8 cellular contexts compared by ENCODE assay signal in the genomic region with DNA sequence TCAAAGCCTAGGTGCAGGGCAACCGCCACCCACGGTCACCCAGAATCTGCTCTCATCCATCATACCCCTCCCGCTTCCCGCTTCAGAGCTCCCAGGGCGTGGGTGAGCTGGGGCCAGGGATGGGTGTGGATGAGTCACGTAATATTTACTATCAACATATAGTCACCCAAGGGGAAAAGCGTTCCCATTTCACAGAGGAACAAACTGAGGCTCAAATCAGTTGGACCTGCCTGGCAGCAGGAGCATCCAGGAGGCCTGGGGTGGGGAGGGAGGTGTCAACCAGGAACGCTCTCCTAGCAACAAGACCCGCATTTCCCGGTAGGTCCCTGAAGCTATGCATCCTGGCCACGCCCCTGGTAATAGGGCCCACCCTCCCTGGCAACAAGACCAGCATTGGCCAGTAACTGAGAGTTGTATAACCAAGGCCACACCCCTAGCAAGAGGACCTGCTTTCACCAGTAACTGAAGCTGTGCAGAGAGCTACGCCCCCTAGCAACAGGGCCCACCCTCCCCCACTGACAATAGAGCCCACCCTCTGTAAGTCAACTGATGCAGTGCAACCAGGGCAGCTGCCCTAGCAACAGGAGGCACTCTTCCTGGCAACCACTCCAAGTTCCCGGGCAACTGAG. TPM values are rescaled to one million over a fixed set of nuclear protein-coding genes. Genes with fewer than 3 reads are reported as not detected.
DNase-seq lines count a peak whose midpoint lies in the region; ATAC-seq and TF ChIP-seq lines count a peak whose summit lies in the region.

No MANE protein-coding gene starts in this region.

- H3K9me3 ChIP-seq in A673 (ENCODE audit: low read depth, low read length, poor library complexity, severe bottlenecking) = no peaks in the 10 kb centered on the region

- POLR2A ChIA-PET in A673 (lab: Charles Lee; ENCODE audit: low non-redundant PET) = no interaction called here
- POLR2A ChIA-PET in activated CD8-positive, alpha-beta T cell treated with anti-CD3 and anti-CD28 coated beads for 36 hours (lab: Charles Lee) = interaction anchor here (1.0 to 1.4 kb wide), 3 partner anchors 14 to 143 kb away, joined by 3 to 5 read pairs (median 3); partner anchors contain the start of gene TRMT2A

- CTCF ChIA-PET in A673 (lab: Charles Lee) = no interaction called here
- CTCF ChIA-PET in activated CD8-positive, alpha-beta T cell treated with anti-CD3 and anti-CD28 coated beads for 36 hours (lab: Charles Lee) = interaction anchor here (6.7 kb wide), 1 partner anchor 39 kb away, joined by 75 read pairs; no protein-coding TSS in a partner anchor

- no peaks in the 10 kb centered on the region for H3K36me3 Mint-ChIP-seq in activated CD8-positive, alpha-beta T cell treated with anti-CD3 and anti-CD28 coated beads for 36 hours (ENCODE audit: low read depth)
- peaks cover 0 to 4% (median 4%) of the 10 kb centered on the region in 3 donors for H3K36me3 Mint-ChIP-seq in immature natural killer cell
- no peaks in the 10 kb centered on the region for H3K36me3 Mint-ChIP-seq in T-helper 2 cell treated with Interferon-gamma antibody and Interleukin-4, amounts not matched to agents 5 μg/mL and 100 μg/mL, for 36 hours (ENCODE audit: low read depth)

- H3K4me3 Mint-ChIP-seq in activated CD8-positive, alpha-beta T cell treated with anti-CD3 and anti-CD28 coated beads for 36 hours = no peak overlapping the region
- peak overlapping the region; percentile 68 to 86 (median 80) for H3K4me3 Mint-ChIP-seq in immature natural killer cell
- H3K4me3 Mint-ChIP-seq in T-helper 2 cell treated with Interferon-gamma antibody and Interleukin-4, amounts not matched to agents 5 μg/mL and 100 μg/mL, for 36 hours = no peak overlapping the region

- peak overlapping the region; percentile 56 for H3K27ac ChIP-seq in A673 (ENCODE audit: low read depth, low read length, poor library complexity, severe bottlenecking)

- no peaks in the 10 kb centered on the region for H3K27me3 ChIP-seq in A673 (replicated peaks; ENCODE audit: insufficient read depth, low read depth, low read length, poor library complexity)

- H3K27me3 Mint-ChIP-seq in activated CD8-positive, alpha-beta T cell treated with anti-CD3 and anti-CD28 coated beads for 36 hours = no peaks in the 10 kb centered on the region
- H3K27me3 Mint-ChIP-seq in immature natural killer cell (ENCODE audit: low read depth in 3 of 3) = peaks cover 2 to 14% (median 2%) of the 10 kb centered on the region in 3 donors
- no peaks in the 10 kb centered on the region for H3K27me3 Mint-ChIP-seq in T-helper 2 cell treated with Interferon-gamma antibody and Interleukin-4, amounts not matched to agents 5 μg/mL and 100 μg/mL, for 36 hours (ENCODE audit: low read depth)

- H3K36me3 ChIP-seq in A673 (ENCODE audit: insufficient read depth, low read length, poor library complexity, severe bottlenecking) = peaks cover 2% of the 10 kb centered on the region

- peaks cover 17% of the 10 kb centered on the region for H3K4me1 Mint-ChIP-seq in activated CD8-positive, alpha-beta T cell treated with anti-CD3 and anti-CD28 coated beads for 36 hours (ENCODE audit: low read depth)
- peaks cover 51 to 54% of the 10 kb centered on the region in 2 donors for H3K4me1 Mint-ChIP-seq in immature natural killer cell
- H3K4me1 Mint-ChIP-seq in T-helper 2 cell treated with Interferon-gamma antibody and Interleukin-4, amounts not matched to agents 5 μg/mL and 100 μg/mL, for 36 hours (ENCODE audit: low read depth) = peaks cover 7% of the 10 kb centered on the region

- H3K4me3 ChIP-seq in A673 (ENCODE audit: low read depth, low read length, poor library complexity, severe bottlenecking) = no peak overlapping the region

- intact Hi-C loops in A673 (cut with micrococcal nuclease; ENCODE audit: unreplicated experiment) = loop anchor here (5.0 to 10.0 kb wide), 3 partner anchors 110 to 320 kb away; partner anchors contain the start of gene DGCR8
- intact Hi-C loops in activated CD8-positive, alpha-beta T cell treated with anti-CD3 and anti-CD28 coated beads for 36 hours (cut with micrococcal nuclease) = loop anchor here (5.0 kb wide), 2 partner anchors 53 to 153 kb away; no protein-coding TSS in a partner anchor

- no peak for TF ChIP-seq CTCF in A673 (conservative IDR thresholded peaks at IDR 0.05; ENCODE audit: low read depth, low read length)
- TF ChIP-seq CTCF in activated CD8-positive, alpha-beta T cell treated with anti-CD3 and anti-CD28 coated beads for 36 hours (IDR thresholded peaks at IDR 0.05) = no peak

- H3K27ac Mint-ChIP-seq in activated CD8-positive, alpha-beta T cell treated with anti-CD3 and anti-CD28 coated beads for 36 hours = no peak overlapping the region
- H3K27ac Mint-ChIP-seq in immature natural killer cell = peak overlapping the region; percentile 71 to 97 (median 88)
- no peak overlapping the region for H3K27ac Mint-ChIP-seq in T-helper 2 cell treated with Interferon-gamma antibody and Interleukin-4, amounts not matched to agents 5 μg/mL and 100 μg/mL, for 36 hours

- no TSS peak for BruUV-seq in A673 (replicated peaks; lab: Mats Ljungman, UMichigan)

- peaks cover 16% of the 10 kb centered on the region for H3K4me1 ChIP-seq in A673 (ENCODE audit: insufficient read depth, low read length, poor library complexity, severe bottlenecking)

- H3K9me3 Mint-ChIP-seq in activated CD8-positive, alpha-beta T cell treated with anti-CD3 and anti-CD28 coated beads for 36 hours = no peaks in the 10 kb centered on the region
- no peaks in the 10 kb centered on the region for H3K9me3 Mint-ChIP-seq in immature natural killer cell
- no peaks in the 10 kb centered on the region for H3K9me3 Mint-ChIP-seq in T-helper 2 cell treated with Interferon-gamma antibody and Interleukin-4, amounts not matched to agents 5 μg/mL and 100 μg/mL, for 36 hours

- ATAC-seq in activated CD8-positive, alpha-beta T cell treated with anti-CD3 and anti-CD28 coated beads for 36 hours = peak; percentile 41
- ATAC-seq in GM18858 (IDR thresholded peaks at IDR 0.05; ENCODE audit: unreplicated experiment) = no peak

- DNase-seq in A673 (ENCODE audit: low spot score) (peak; percentile 95), GM03348 (ENCODE audit: low spot score) (peak; percentile 69), NCI-H187 (lab: John Stamatoyannopoulos, UW) (peak; percentile 66 to 78), immature natural killer cell (peak; percentile 60 to 72 (median 64))
- peak; percentile 46 for DNase-seq in activated CD8-positive, alpha-beta T cell treated with anti-CD3 and anti-CD28 coated beads for 36 hours
- no peak for DNase-seq in T-helper 2 cell treated with Interferon-gamma antibody and Interleukin-4, amounts not matched to agents 5 μg/mL and 100 μg/mL, for 36 hours (ENCODE audit: low spot score)
- no peak for DNase-seq in stimulated activated naive CD4-positive, alpha-beta T cell (lab: John Stamatoyannopoulos, UW)

RNA-seq across cellular contexts. Expression of gene TXNRD2, which starts 32.7 kb away (rescaled TPM):
- 25.2 and 32.6 TPM in 2 replicates for total RNA-seq in A673 (2021)
- total RNA-seq in activated CD8-positive, alpha-beta T cell treated with anti-CD3 and anti-CD28 coated beads for 36 hours = 10 to 100 TPM; 18.0 to 18.5 TPM
- 10 to 100 TPM; 11.0 to 17.1 (median 15.5) TPM for polyA plus RNA-seq in immature natural killer cell

RNA-seq across cellular contexts. Expression of gene COMT, which starts 32.8 kb away (rescaled TPM):
- total RNA-seq in A673 (2021) = 87.8 and 98.6 TPM in 2 replicates
- total RNA-seq in activated CD8-positive, alpha-beta T cell treated with anti-CD3 and anti-CD28 coated beads for 36 hours = 10 to 100 TPM; 70.7 to 74.5 TPM
- 100 to 1,000 TPM; 130 to 167 (median 155) TPM for polyA plus RNA-seq in immature natural killer cell

RNA-seq across cellular contexts. Expression of gene ARVCF, which starts 42.3 kb away (rescaled TPM):
- 11.1 and 17.2 TPM in 2 replicates for total RNA-seq in A673 (2021)
- 1 to 10 TPM; 1.2 to 1.9 TPM for total RNA-seq in activated CD8-positive, alpha-beta T cell treated with anti-CD3 and anti-CD28 coated beads for 36 hours
- polyA plus RNA-seq in immature natural killer cell = 10 to 100 TPM in 1 of 3 donors, 1 to 10 TPM in 2; 5.3 to 15.9 (median 5.3) TPM

RNA-seq across cellular contexts. Expression of gene TANGO2, which starts 46.6 kb away (rescaled TPM):
- total RNA-seq in A673 (2021) = 17.7 and 21.5 TPM in 2 replicates
- 10 to 100 TPM; 15.7 to 18.3 TPM for total RNA-seq in activated CD8-positive, alpha-beta T cell treated with anti-CD3 and anti-CD28 coated beads for 36 hours
- polyA plus RNA-seq in immature natural killer cell = 10 to 100 TPM; 43.3 to 68.6 (median 56.6) TPM

Comparison
In these comparisons a context has a peak if more than half of its experiments do, and no peak if none do; other contexts are left out.
1. DNase-seq: peak in A673 (single experiment), GM03348 (single experiment), NCI-H187 (2 of 2), activated CD8-positive, alpha-beta T cell treated with anti-CD3 and anti-CD28 coated beads for 36 hours (single experiment) and immature natural killer cell (3 of 3); none in T-helper 2 cell treated with Interferon-gamma antibody and Interleukin-4, amounts not matched to agents 5 μg/mL and 100 μg/mL, for 36 hours (single experiment) and stimulated activated naive CD4-positive, alpha-beta T cell (0 of 6).
2. H3K27ac Mint-ChIP-seq: peak in immature natural killer cell (6 of 6); none in activated CD8-positive, alpha-beta T cell treated with anti-CD3 and anti-CD28 coated beads for 36 hours (single experiment) and T-helper 2 cell treated with Interferon-gamma antibody and Interleukin-4, amounts not matched to agents 5 μg/mL and 100 μg/mL, for 36 hours (single experiment).
3. H3K4me3 Mint-ChIP-seq: peak in immature natural killer cell (5 of 5); none in activated CD8-positive, alpha-beta T cell treated with anti-CD3 and anti-CD28 coated beads for 36 hours (single experiment) and T-helper 2 cell treated with Interferon-gamma antibody and Interleukin-4, amounts not matched to agents 5 μg/mL and 100 μg/mL, for 36 hours (single experiment).